Comparison of ENCODE assay signal across 8 cellular contexts in genomic region chr3:197949191-197949766, GRCh38. TPM values are rescaled to one million over a fixed set of nuclear protein-coding genes. Genes with fewer than 3 reads are reported as not detected.
DNase-seq lines count a peak whose midpoint lies in the region; TF ChIP-seq lines count a peak whose summit lies in the region.

No MANE protein-coding gene starts in this region.

- H3K27me3 ChIP-seq in ascending aorta = no peaks in the 10 kb centered on the region

- intact Hi-C loops in ascending aorta (cut with DNase I) (no loop called here), lower leg skin (cut with DNase I; ENCODE audit: low total_unique reads) (no loop called here)

- no peak for DNase-seq in activated naive CD4-positive, alpha-beta T cell (lab: John Stamatoyannopoulos, UW)
- no peak for DNase-seq in ascending aorta (ENCODE audit: low spot score in 2 of 2)
- DNase-seq in lower leg skin (ENCODE audit: low spot score in 2 of 2) = peak in 1 of 2 donors; percentile 80
- DNase-seq in NCI-H1105 treated with DMSO at 0.1 percent for 48 hours (lab: John Stamatoyannopoulos, UW) = no peak
- DNase-seq in activated effector memory CD4-positive, alpha-beta T cell treated with anti-CD3 and anti-CD28 coated beads, Interleukin-2, amount 50 U/mL, for 16 hours = no peak
- DNase-seq in NCI-H2107 (lab: John Stamatoyannopoulos, UW) = no peak

- TF ChIP-seq POLR2A in lower leg skin (IDR thresholded peaks at IDR 0.05) = no peak

- H3K27ac Mint-ChIP-seq in activated naive CD4-positive, alpha-beta T cell treated with anti-CD3 and anti-CD28 coated beads, Interleukin-2, amount 50 U/mL, for 24 hours = peak overlapping the region; percentile 99

- H3K4me3 ChIP-seq in ascending aorta (peak overlapping the region; percentile 62 to 71), lower leg skin (ENCODE audit: low read depth, poor library complexity, severe bottlenecking) (peak overlapping the region; percentile 66), urinary bladder (ENCODE audit: low read depth, low read length) (peak overlapping the region; percentile 31)

- H3K36me3 ChIP-seq in ascending aorta = peaks cover 25 to 33% of the 10 kb centered on the region in 2 donors
- H3K36me3 ChIP-seq in urinary bladder (ENCODE audit: insufficient read depth) = peaks cover 3% of the 10 kb centered on the region

- H3K4me1 ChIP-seq in ascending aorta (peaks cover 12 to 34% of the 10 kb centered on the region in 2 donors), urinary bladder (ENCODE audit: insufficient read depth) (no peaks in the 10 kb centered on the region)

- no peaks in the 10 kb centered on the region for H3K27me3 Mint-ChIP-seq in activated naive CD4-positive, alpha-beta T cell treated with anti-CD3 and anti-CD28 coated beads, Interleukin-2, amount 50 U/mL, for 24 hours

- peaks cover 35% of the 10 kb centered on the region for H3K4me1 Mint-ChIP-seq in activated naive CD4-positive, alpha-beta T cell treated with anti-CD3 and anti-CD28 coated beads, Interleukin-2, amount 50 U/mL, for 24 hours

- H3K4me3 Mint-ChIP-seq in activated naive CD4-positive, alpha-beta T cell treated with anti-CD3 and anti-CD28 coated beads, Interleukin-2, amount 50 U/mL, for 24 hours = peak overlapping the region; percentile 96

- WGBS in lower leg skin, 2 donors = 18 to 26% methylated on average over 16 of the region's 16 CpGs
- WGBS in urinary bladder = 16% methylated on average over 16 of the region's 16 CpGs

- H3K9me3 Mint-ChIP-seq in activated naive CD4-positive, alpha-beta T cell treated with anti-CD3 and anti-CD28 coated beads, Interleukin-2, amount 50 U/mL, for 24 hours = no peaks in the 10 kb centered on the region

- H3K9me3 ChIP-seq in ascending aorta = no peaks in the 10 kb centered on the region

- H3K36me3 Mint-ChIP-seq in activated naive CD4-positive, alpha-beta T cell treated with anti-CD3 and anti-CD28 coated beads, Interleukin-2, amount 50 U/mL, for 24 hours = peaks cover 29% of the 10 kb centered on the region

- TF ChIP-seq CTCF in ascending aorta (IDR thresholded peaks at IDR 0.05) = no peak
- TF ChIP-seq CTCF in lower leg skin (IDR thresholded peaks at IDR 0.05) = no peak

- peak overlapping the region; percentile 86 to 87 for H3K27ac ChIP-seq in ascending aorta
- H3K27ac ChIP-seq in urinary bladder (ENCODE audit: low read depth) = no peak overlapping the region

RNA-seq across cellular contexts. Expression of gene RPL35A, which starts 0.7 kb away (rescaled TPM):
- total RNA-seq in ascending aorta (291 TPM), lower leg skin (1,000 to 10,000 TPM in 1 of 4 donors, 100 to 1,000 TPM in 3; 667 to 1,167 (median 835) TPM), urinary bladder (1,028 TPM)
- polyA plus RNA-seq in urinary bladder = 1,260 TPM

RNA-seq across cellular contexts. Expression of gene LMLN, which starts 10.7 kb away (rescaled TPM):
- total RNA-seq in ascending aorta (0.32 TPM), lower leg skin (10 to 100 TPM in 1 of 4 donors, 1 to 10 TPM in 3; 2.3 to 10.4 (median 3.8) TPM), urinary bladder (13.9 TPM)
- polyA plus RNA-seq in urinary bladder = 2.4 TPM
